ENCODE assay signal across 8 cellular contexts in the genomic region with DNA sequence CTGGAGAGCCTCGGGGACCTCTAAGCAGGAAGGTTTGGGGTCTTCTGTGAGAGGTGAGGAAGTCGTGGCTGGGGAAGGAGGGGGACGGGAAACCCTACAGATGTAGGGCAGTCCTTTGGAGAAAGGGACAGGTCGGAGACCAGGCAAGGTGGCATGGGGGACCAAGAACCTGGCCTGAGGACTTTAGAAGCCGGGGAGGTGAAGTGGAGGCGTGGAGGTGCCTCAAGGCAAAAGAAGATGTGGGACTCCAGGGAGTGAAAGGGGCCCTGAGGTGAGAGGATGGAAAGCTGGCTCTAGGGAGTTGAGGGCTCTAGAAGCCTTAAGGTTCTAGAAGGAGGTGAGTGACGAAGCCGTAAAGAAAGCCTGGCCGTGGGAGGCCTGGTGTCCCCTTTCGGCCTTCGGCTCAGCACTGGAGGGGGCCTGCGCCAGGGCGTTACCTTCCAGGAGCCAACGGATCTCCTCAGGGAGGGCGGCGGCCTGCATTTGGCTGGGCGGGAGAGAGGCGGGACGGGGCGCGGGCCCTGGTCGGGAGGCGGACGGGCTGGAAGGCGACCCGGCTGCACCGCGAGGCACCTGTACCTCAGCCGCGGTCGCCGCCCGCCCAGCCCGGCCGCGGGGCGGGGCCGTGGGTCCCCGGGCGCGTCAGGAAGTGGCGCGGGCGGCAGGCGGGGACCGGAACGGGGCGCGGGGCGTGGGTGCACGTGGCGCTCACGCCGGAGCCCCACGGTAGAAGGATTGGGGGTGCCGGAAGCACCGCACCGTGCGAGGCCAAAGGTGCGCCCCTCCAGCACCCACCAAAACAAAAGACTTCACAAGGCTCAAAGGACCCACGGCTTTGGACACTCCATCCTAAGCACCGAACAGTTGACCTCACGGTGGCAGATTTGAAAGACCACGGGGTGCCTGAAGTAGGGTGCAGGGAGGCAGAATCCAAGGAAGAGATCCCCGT. TPM values are rescaled to one million over a fixed set of nuclear protein-coding genes. Genes with fewer than 3 reads are reported as not detected.
DNase-seq lines count a peak whose midpoint lies in the region; ATAC-seq and TF ChIP-seq lines count a peak whose summit lies in the region.

A gene (minus strand): TSS at position 577 of the 949 bp plus-strand sequence.

- H3K9me3 ChIP-seq in BLaER1 treated with 17β-estradiol and CSF1 and Interleukin-3, amounts not matched to agents 10 nM and 100 nM (replicated peaks in 1 of 11): peaks cover 0 to 17% (median 5%) of the 10 kb centered on the region in 11 experiments; a peak in 5 of 22 replicates
- no peaks in the 10 kb centered on the region for H3K9me3 ChIP-seq in colonic mucosa
- H3K9me3 ChIP-seq in psoas muscle: no peaks in the 10 kb centered on the region

- peak within 1 kb of the TSS in 9 of 10 experiments; percentile 32 to 57 (median 42); a peak in 17 of 20 replicates for H3K4me3 ChIP-seq in BLaER1 treated with 17β-estradiol and CSF1 and Interleukin-3, amounts not matched to agents 10 nM and 100 nM
- peak within 1 kb of the TSS; percentile 18 for H3K4me3 ChIP-seq in colonic mucosa
- H3K4me3 ChIP-seq in psoas muscle: peak within 1 kb of the TSS; percentile 32

- H3K27ac ChIP-seq in BLaER1 treated with 17β-estradiol and CSF1 and Interleukin-3, amounts not matched to agents 10 nM and 100 nM: no peak within 1 kb of the TSS
- H3K27ac ChIP-seq in colonic mucosa (peak within 1 kb of the TSS; percentile 16), psoas muscle (no peak within 1 kb of the TSS)

- intact Hi-C loops in colonic mucosa (cut with DNase I): no loop called here
- intact Hi-C loops in psoas muscle (cut with DNase I): no loop called here

- H3K4me2 ChIP-seq in BLaER1 treated with 17β-estradiol and CSF1 and Interleukin-3, amounts not matched to agents 10 nM and 100 nM: peak within 1 kb of the TSS; percentile 61 to 92 (median 77)

- H3K9ac ChIP-seq in BLaER1 treated with 17β-estradiol and CSF1 and Interleukin-3, amounts not matched to agents 10 nM and 100 nM: 0 out of 22 replicates have a peak within 1 kb of the TSS, but pooled peaks of 1 of the 11 experiments have one; percentile 23
- H3K9ac ChIP-seq in colonic mucosa (ENCODE audit: low read depth in 2 of 2, low read length in 2 of 2): peak within 1 kb of the TSS in 1 of 2 donors; percentile 40

- TF ChIP-seq CTCF in colonic mucosa (IDR thresholded peaks at IDR 0.05) (no peak), psoas muscle (IDR thresholded peaks at IDR 0.05) (no peak)

- no peaks in the 10 kb centered on the region for H3K36me3 ChIP-seq in BLaER1 treated with 17β-estradiol and CSF1 and Interleukin-3, amounts not matched to agents 10 nM and 100 nM
- H3K36me3 ChIP-seq in colonic mucosa (no peaks in the 10 kb centered on the region), psoas muscle (ENCODE audit: insufficient read depth in 1 of 2, low read depth in 1 of 2) (no peaks in the 10 kb centered on the region)

- 16 to 19% (median 17%) methylated on average over 45 to 65 of the region's 65 CpGs for WGBS in psoas muscle, 3 donors

- H4K20me1 ChIP-seq in BLaER1 treated with 17β-estradiol and CSF1 and Interleukin-3, amounts not matched to agents 10 nM and 100 nM: peaks cover 0 to 34% (median 0%) of the 10 kb centered on the region in 11 experiments; a peak in 10 of 22 replicates

- peaks cover 8 to 17% (median 13%) of the 10 kb centered on the region in 10 experiments; a peak in 17 of 20 replicates for H3K4me1 ChIP-seq in BLaER1 treated with 17β-estradiol and CSF1 and Interleukin-3, amounts not matched to agents 10 nM and 100 nM
- H3K4me1 ChIP-seq in colonic mucosa (no peaks in the 10 kb centered on the region), psoas muscle (no peaks in the 10 kb centered on the region)

- peak; percentile 60 for DNase-seq in T-helper 9 cell
- peak; percentile 66 for DNase-seq in colonic mucosa
- DNase-seq in psoas muscle: peak in 1 of 2 donors; percentile 18
- no peak for DNase-seq in OCI-M2 (lab: John Stamatoyannopoulos, UW; ENCODE audit: unreplicated experiment)
- no peak for DNase-seq in GDM1 (lab: John Stamatoyannopoulos, UW)

- peaks cover 78 to 96% (median 91%) of the 10 kb centered on the region in 11 experiments for H3K27me3 ChIP-seq in BLaER1 treated with 17β-estradiol and CSF1 and Interleukin-3, amounts not matched to agents 10 nM and 100 nM
- H3K27me3 ChIP-seq in colonic mucosa (peaks cover 11% of the 10 kb centered on the region), psoas muscle (ENCODE audit: insufficient read depth in 3 of 3, low read length in 2 of 3) (peaks cover 7 to 60% (median 11%) of the 10 kb centered on the region in 3 donors)

- ATAC-seq in GM21825 (IDR thresholded peaks at IDR 0.05; ENCODE audit: unreplicated experiment): peak; percentile 48
- no peak for ATAC-seq in psoas muscle
- ATAC-seq in GM21619 (IDR thresholded peaks at IDR 0.05; ENCODE audit: unreplicated experiment): no peak

RNA-seq across cellular contexts. Expression of the gene that starts here (rescaled TPM):
- total RNA-seq in colonic mucosa: 1 to 10 TPM; 1.2 to 2.1 TPM
- 1 to 10 TPM in 1 of 4 donors, under 1 TPM in 2, not detected in 1; 0.42 to 1.0 (median 0.44) TPM for total RNA-seq in psoas muscle
- polyA plus RNA-seq in psoas muscle: under 1 TPM in 2 of 3 donors, not detected in 1; 0.09 to 0.12 TPM

Comparison
In these comparisons a context has a peak if more than half of its experiments do, and no peak if none do; other contexts are left out.
1. DNase-seq: peak in T-helper 9 cell (single experiment) and colonic mucosa (single experiment); none in OCI-M2 (single experiment) and GDM1 (single experiment).
2. Peak in every context shown above with its lines, with median percentiles within 50 percentile points of each other: H3K4me3 ChIP-seq.